In genomic region chr3:34109846-34110245, GRCh38 we compare ENCODE assay signal across 16 cellular contexts.
A peak's percentile ranks its signal among the peaks of the same experiment; 100 is the strongest.
DNase-seq lines count a peak whose midpoint lies in the region; ATAC-seq and TF ChIP-seq lines count a peak whose summit lies in the region.
"Had no signal": no experiment of that assay in that cellular context is flagged by ENCODE, and none has a peak within 500 bp of the region (broad histone marks: within the 10 kb centered on the region; RNA-seq: fewer than 3 reads in every experiment).

No MANE protein-coding gene starts in this region.

- DNase-seq in MM.1S (no peak), left cardiac atrium (no peak), GDM1 (lab: John Stamatoyannopoulos, UW) (no peak), lower leg skin (ENCODE audit: low spot score in 2 of 2) (no peak)
- no peak for DNase-seq in stimulated activated CD4-positive, alpha-beta T cell treated with anti-CD3 and anti-CD28 coated beads, Interleukin-4, amount 100 ng/mL, for 1 hour
- DNase-seq: aorta, EL, foreskin melanocyte, Kasumi-1, kidney, right lobe of liver, upper lobe of right lung, WERI-Rb-1 had no signal

- peak overlapping the region; percentile 64; the same call in 1 of the 2 replicates for H3K27ac ChIP-seq in DOHH2 (ENCODE audit: low read depth, low read length)
- peak overlapping the region; percentile 18; the same call in 1 of the 2 replicates for H3K27ac ChIP-seq in MM.1S (ENCODE audit: low read length)
- H3K27ac ChIP-seq: right lobe of liver, upper lobe of right lung, WERI-Rb-1 had no signal

- peak overlapping the region; percentile 29; the same call in 1 of the 2 replicates for H2AFZ ChIP-seq in MM.1S (ENCODE audit: low read length)

- H3K4me3 ChIP-seq in DOHH2 (ENCODE audit: low read length), result peak overlapping the region; percentile 15; the same call in 1 of the 2 replicates
- no peak overlapping the region for H3K4me3 ChIP-seq in MM.1S (ENCODE audit: low read length)
- H3K4me3 ChIP-seq in lower leg skin (ENCODE audit: low read depth, poor library complexity, severe bottlenecking), result no peak overlapping the region
- H3K4me3 ChIP-seq: right lobe of liver, upper lobe of right lung had no signal

- H4K20me1 ChIP-seq in DOHH2 (ENCODE audit: control insufficient read depth, insufficient read depth, low read depth, low read length), result no peaks in the 10 kb centered on the region
- H4K20me1 ChIP-seq in MM.1S (ENCODE audit: insufficient read depth, low read length), result no peaks in the 10 kb centered on the region

- H3K27me3 ChIP-seq in DOHH2 (ENCODE audit: control insufficient read depth, low read length) (no peaks in the 10 kb centered on the region), MM.1S (replicated peaks; ENCODE audit: insufficient read depth, low read length) (no peaks in the 10 kb centered on the region)
- H3K27me3 ChIP-seq: right lobe of liver, upper lobe of right lung had no signal

- intact Hi-C loops in left cardiac atrium (cut with DNase I), result no loop called here
- intact Hi-C loops in lower leg skin (cut with DNase I; ENCODE audit: low total_unique reads), result no loop called here

- TF ChIP-seq CTCF in DOHH2 (IDR thresholded peaks at IDR 0.05; ENCODE audit: low read depth, low read length, poor library complexity, severe bottlenecking) (no peak), MM.1S (IDR thresholded peaks at IDR 0.05; ENCODE audit: low read length) (no peak), lower leg skin (IDR thresholded peaks at IDR 0.05) (no peak)

- no peak for TF ChIP-seq POLR2A in lower leg skin (IDR thresholded peaks at IDR 0.05)

- peak overlapping the region; percentile 58 for H3K4me2 ChIP-seq in DOHH2 (ENCODE audit: low read length)
- H3K4me2 ChIP-seq in MM.1S (ENCODE audit: low read depth, low read length), result no peak overlapping the region

- no peaks in the 10 kb centered on the region for H3K9me3 ChIP-seq in DOHH2 (ENCODE audit: control insufficient read depth, insufficient read depth, low read length)
- no peaks in the 10 kb centered on the region for H3K9me3 ChIP-seq in MM.1S (replicated peaks; ENCODE audit: insufficient read depth, low read length)
- H3K9me3 ChIP-seq: right lobe of liver, upper lobe of right lung had no signal

- peak; percentile 38 for ATAC-seq in GM19372 (IDR thresholded peaks at IDR 0.05; ENCODE audit: low read depth, unreplicated experiment)
- ATAC-seq in HG02870 (IDR thresholded peaks at IDR 0.05; ENCODE audit: unreplicated experiment), result peak; percentile 34
- no peak for ATAC-seq in left cardiac atrium
- ATAC-seq: right lobe of liver, upper lobe of right lung had no signal

- 66 to 83% methylated on average over 2 of the region's 2 CpGs for WGBS in lower leg skin, 2 donors

- H3K9me2 ChIP-seq in DOHH2 (replicated peaks; ENCODE audit: control insufficient read depth, low read length), result no peaks in the 10 kb centered on the region
- H3K9me2 ChIP-seq in MM.1S (replicated peaks; ENCODE audit: insufficient read depth, low read length), result no peaks in the 10 kb centered on the region

- peaks cover 18% of the 10 kb centered on the region for H3F3A ChIP-seq in DOHH2 (ENCODE audit: control insufficient read depth, insufficient read depth)
- peaks cover 14% of the 10 kb centered on the region for H3F3A ChIP-seq in MM.1S (ENCODE audit: insufficient read depth, low read length)

- H3K9ac ChIP-seq in MM.1S (ENCODE audit: low read length), result no peak overlapping the region

- no peaks in the 10 kb centered on the region for H3K79me2 ChIP-seq in DOHH2 (ENCODE audit: control insufficient read depth, low read length)
- H3K79me2 ChIP-seq in MM.1S (ENCODE audit: low read length), result no peaks in the 10 kb centered on the region

- H3K4me1 ChIP-seq in DOHH2 (ENCODE audit: control insufficient read depth, low read length), result peaks cover 47% of the 10 kb centered on the region
- H3K4me1 ChIP-seq in MM.1S (ENCODE audit: low read length), result peaks cover 42% of the 10 kb centered on the region
- H3K4me1 ChIP-seq: right lobe of liver, upper lobe of right lung had no signal

- H3K36me3 ChIP-seq in DOHH2 (ENCODE audit: control insufficient read depth, low read length) (no peaks in the 10 kb centered on the region), MM.1S (replicated peaks; ENCODE audit: insufficient read depth, low read length) (no peaks in the 10 kb centered on the region)
- H3K36me3 ChIP-seq: right lobe of liver, upper lobe of right lung, WERI-Rb-1 had no signal

Comparison
In these comparisons a context has a peak if more than half of its experiments do, and no peak if none do; other contexts are left out.
1. ATAC-seq: peak in GM19372 (single experiment) and HG02870 (single experiment); none in left cardiac atrium (0 of 2).